8 cellular contexts compared by ENCODE assay signal in genomic region chr9:72041775-72042194, GRCh38. TPM values are rescaled to one million over a fixed set of nuclear protein-coding genes. Genes with fewer than 3 reads are reported as not detected.
DNase-seq lines count a peak whose midpoint lies in the region; ATAC-seq and TF ChIP-seq lines count a peak whose summit lies in the region.

No MANE protein-coding gene starts in this region.

- intact Hi-C loops in left lung (cut with DNase I): loop anchor here in 1 of 2 donors (10.0 kb wide), 1 partner anchor 223 kb away; no protein-coding TSS in a partner anchor

- H3K36me3 Mint-ChIP-seq in activated naive CD8-positive, alpha-beta T cell treated with anti-CD3 and anti-CD28 coated beads, Interleukin-2, amount 50 U/mL, for 24 hours (ENCODE audit: low read depth): no peaks in the 10 kb centered on the region

- CTCF ChIA-PET in BJ (lab: Yijun Ruan, JAX): interaction anchor here (0.9 to 5.7 kb wide), 3 partner anchors 16 to 231 kb away, joined by 3 to 188 read pairs (median 8); no protein-coding TSS in a partner anchor

- H3K4me3 Mint-ChIP-seq in activated naive CD8-positive, alpha-beta T cell treated with anti-CD3 and anti-CD28 coated beads, Interleukin-2, amount 50 U/mL, for 24 hours: no peak overlapping the region

- peaks cover 4% of the 10 kb centered on the region for H3K4me1 Mint-ChIP-seq in activated naive CD8-positive, alpha-beta T cell treated with anti-CD3 and anti-CD28 coated beads, Interleukin-2, amount 50 U/mL, for 24 hours

- H3K27ac ChIP-seq in HL-60 (replicated peaks) (no peak overlapping the region), left lung (peak overlapping the region; percentile 7 to 79)

- peaks cover 11% of the 10 kb centered on the region for H3K27me3 Mint-ChIP-seq in activated naive CD8-positive, alpha-beta T cell treated with anti-CD3 and anti-CD28 coated beads, Interleukin-2, amount 50 U/mL, for 24 hours

- peak; percentile 71 for ATAC-seq in left lung
- no peak for ATAC-seq in activated naive CD8-positive, alpha-beta T cell treated with anti-CD3 and anti-CD28 coated beads, Interleukin-2, amount 50 U/mL, for 24 hours

- POLR2A ChIA-PET in BJ (lab: Charles Lee): interaction anchor here (0.6 kb wide), 1 partner anchor 483 kb away, joined by 11 read pairs; no protein-coding TSS in a partner anchor

- H3K9me3 ChIP-seq in left lung: no peaks in the 10 kb centered on the region

- H3K4me3 ChIP-seq in BJ (ENCODE audit: low read depth, low read length) (no peak overlapping the region), HL-60 (replicated peaks; ENCODE audit: insufficient read depth, low read length) (no peak overlapping the region), astrocyte of the spinal cord (ENCODE audit: low read depth, low read length) (no peak overlapping the region), left lung (no peak overlapping the region)

- no peaks in the 10 kb centered on the region for H3K36me3 ChIP-seq in BJ (ENCODE audit: control insufficient read depth, insufficient read depth, low read length)
- no peaks in the 10 kb centered on the region for H3K36me3 ChIP-seq in left lung

- in situ Hi-C loops in astrocyte of the spinal cord (cut with HindIII; ENCODE audit: low sequenced_read_pairs): no loop called here

- TF ChIP-seq CTCF in BJ (IDR thresholded peaks at IDR 0.05; ENCODE audit: insufficient read depth, low read depth, low read length) (no peak), HL-60 (IDR thresholded peaks at IDR 0.05; ENCODE audit: insufficient read depth, low read length) (no peak), astrocyte of the spinal cord (IDR thresholded peaks at IDR 0.05; ENCODE audit: low read depth, low read length) (no peak), left lung (IDR thresholded peaks at IDR 0.05) (no peak)

- H3K27me3 ChIP-seq in BJ (ENCODE audit: control insufficient read depth, insufficient read depth, low read length) (no peaks in the 10 kb centered on the region), HL-60 (ENCODE audit: insufficient read depth, poor library complexity, severe bottlenecking) (no peaks in the 10 kb centered on the region), left lung (no peaks in the 10 kb centered on the region)

- H3K9me3 Mint-ChIP-seq in activated naive CD8-positive, alpha-beta T cell treated with anti-CD3 and anti-CD28 coated beads, Interleukin-2, amount 50 U/mL, for 24 hours: no peaks in the 10 kb centered on the region

- DNase-seq in BJ (ENCODE audit: low read depth) (peak; percentile 91), HL-60 (ENCODE audit: low read depth in 1 of 2, low spot score in 1 of 2) (peak; percentile 4 to 68), astrocyte of the spinal cord (ENCODE audit: low read depth, low spot score) (peak; percentile 72), left lung (peak in 1 of 2 donors; percentile 79), NCI-H510A (lab: John Stamatoyannopoulos, UW) (no peak), germinal center (ENCODE audit: low spot score) (no peak), middle frontal gyrus (ENCODE audit: extremely low spot score, low spot score) (no peak)
- no peak for DNase-seq in activated naive CD8-positive, alpha-beta T cell treated with anti-CD3 and anti-CD28 coated beads, Interleukin-2, amount 50 U/mL, for 24 hours

- H3K4me1 ChIP-seq in left lung: no peaks in the 10 kb centered on the region

- no peak overlapping the region for H3K27ac Mint-ChIP-seq in activated naive CD8-positive, alpha-beta T cell treated with anti-CD3 and anti-CD28 coated beads, Interleukin-2, amount 50 U/mL, for 24 hours

RNA-seq across cellular contexts. Expression of gene C9orf57, which starts 18.6 kb away (rescaled TPM):
- polyA plus RNA-seq in BJ (2011; rRNA removed): not detected in 2 replicates
- not detected in 2 replicates for polyA minus RNA-seq in BJ (2011; rRNA and poly(A)+ RNA removed)
- total RNA-seq in left lung: not detected

Comparison
In these comparisons a context has a peak if more than half of its experiments do, and no peak if none do; other contexts are left out.
1. DNase-seq: peak in BJ (single experiment), HL-60 (2 of 2) and astrocyte of the spinal cord (single experiment); none in NCI-H510A (single experiment), activated naive CD8-positive, alpha-beta T cell treated with anti-CD3 and anti-CD28 coated beads, Interleukin-2, amount 50 U/mL, for 24 hours (single experiment), germinal center (single experiment) and middle frontal gyrus (single experiment).